ENCODE assay signal across 10 cellular contexts in the genomic region with DNA sequence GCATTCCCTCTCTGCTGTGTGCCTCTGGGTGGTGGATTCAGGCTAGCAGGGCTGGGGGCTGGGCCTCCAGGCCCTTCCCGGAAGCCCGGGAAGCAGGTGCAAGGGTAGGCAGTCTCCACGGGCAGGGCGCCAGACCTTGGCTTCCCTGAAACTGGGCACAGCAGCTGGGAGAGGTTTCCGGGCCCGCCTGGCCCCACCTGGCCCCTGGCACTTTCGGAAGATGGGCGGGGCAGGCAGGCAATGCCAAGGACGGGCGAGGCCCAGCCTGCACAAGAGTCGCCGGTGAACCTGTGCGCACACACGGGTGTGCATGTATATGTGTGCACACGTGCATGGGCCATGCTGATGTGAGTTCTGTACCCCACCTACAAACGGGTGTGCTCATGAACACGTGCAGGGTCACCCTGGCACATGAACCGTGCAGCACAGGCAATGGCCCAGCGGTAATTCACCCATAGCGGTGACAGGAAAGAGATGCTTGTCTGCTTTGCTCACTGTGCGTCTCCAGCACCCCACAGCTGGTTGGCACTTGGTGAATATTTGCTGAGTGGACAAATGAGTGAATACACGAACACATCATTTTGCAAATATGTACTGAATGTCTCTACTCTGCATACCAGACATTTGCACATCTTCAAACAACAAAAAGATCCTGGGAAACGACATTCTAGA. TPM values are rescaled to one million over a fixed set of nuclear protein-coding genes. Genes with fewer than 3 reads are reported as not detected.
DNase-seq lines count a peak whose midpoint lies in the region; ATAC-seq, FAIRE-seq and TF ChIP-seq lines count a peak whose summit lies in the region.
"Had no signal": no experiment of that assay in that cellular context is flagged by ENCODE, and none has a peak within 500 bp of the region (broad histone marks: within the 10 kb centered on the region; RNA-seq: fewer than 3 reads in every experiment).

No MANE protein-coding gene starts in this region.

- H3K27ac ChIP-seq in pancreas (peak overlapping the region in 2 of 4 donors; percentile 15 to 42), sigmoid colon (peak overlapping the region in 2 of 4 donors; percentile 45 to 50)

- H3K27ac Mint-ChIP-seq in activated CD4-positive, alpha-beta T cell treated with anti-CD3 and anti-CD28 coated beads, Interleukin-2, amount 10 ng/mL, durations not matched to agents 24 days and 14 days, result no peak overlapping the region

- FAIRE-seq in pancreas (lab: Jason Lieb, UNC), result no peak
- FAIRE-seq: islet of Langerhans, TTC549 had no signal

- 12% methylated on average over 23 of the region's 23 CpGs for WGBS in pancreas, 2 donors
- 10 to 39% methylated on average over 23 of the region's 23 CpGs for WGBS in sigmoid colon, 2 donors

- peaks cover 7 to 32% (median 16%) of the 10 kb centered on the region in 3 donors for H3K4me1 ChIP-seq in pancreas
- H3K4me1 ChIP-seq in sigmoid colon, result peaks cover 0 to 54% (median 42%) of the 10 kb centered on the region in 4 donors

- ATAC-seq in pancreas, result peak; percentile 59 to 75 (median 66)
- no peak for ATAC-seq in HG03045 (IDR thresholded peaks at IDR 0.05; ENCODE audit: unreplicated experiment)

- H3K9me3 ChIP-seq in pancreas (no peaks in the 10 kb centered on the region), sigmoid colon (no peaks in the 10 kb centered on the region)

- H3K36me3 Mint-ChIP-seq in activated CD4-positive, alpha-beta T cell treated with anti-CD3 and anti-CD28 coated beads, Interleukin-2, amount 10 ng/mL, durations not matched to agents 24 days and 14 days (ENCODE audit: low read depth), result no peaks in the 10 kb centered on the region

- H3K4me3 ChIP-seq in choroid plexus epithelial cell (ENCODE audit: low read depth, low read length) (no peak overlapping the region), pancreas (no peak overlapping the region), sigmoid colon (no peak overlapping the region)

- no peak overlapping the region for H3K4me3 Mint-ChIP-seq in activated CD4-positive, alpha-beta T cell treated with anti-CD3 and anti-CD28 coated beads, Interleukin-2, amount 10 ng/mL, durations not matched to agents 24 days and 14 days

- DNase-seq in EH (ENCODE audit: low read depth) (peak; percentile 93), NCI-H226 (peak; percentile 89), choroid plexus epithelial cell (ENCODE audit: low read depth) (peak; percentile 97), pancreas (peak; percentile 95 to 99 (median 97)), T-helper 2 cell (no peak), sigmoid colon (no peak)
- DNase-seq in activated CD4-positive, alpha-beta T cell treated with anti-CD3 and anti-CD28 coated beads, Interleukin-2, amount 10 ng/mL, durations not matched to agents 24 days and 14 days, result no peak

- peaks cover 60% of the 10 kb centered on the region for H3K27me3 Mint-ChIP-seq in activated CD4-positive, alpha-beta T cell treated with anti-CD3 and anti-CD28 coated beads, Interleukin-2, amount 10 ng/mL, durations not matched to agents 24 days and 14 days

- H3K36me3 ChIP-seq in pancreas (no peaks in the 10 kb centered on the region), sigmoid colon (no peaks in the 10 kb centered on the region)

- no peak for TF ChIP-seq CTCF in choroid plexus epithelial cell (conservative IDR thresholded peaks at IDR 0.05; ENCODE audit: low read depth, low read length)
- TF ChIP-seq CTCF in pancreas (IDR thresholded peaks at IDR 0.05), result no peak
- no peak for TF ChIP-seq CTCF in sigmoid colon (IDR thresholded peaks at IDR 0.05)

- H3K4me1 Mint-ChIP-seq in activated CD4-positive, alpha-beta T cell treated with anti-CD3 and anti-CD28 coated beads, Interleukin-2, amount 10 ng/mL, durations not matched to agents 24 days and 14 days, result peaks cover 34% of the 10 kb centered on the region

- H3K27me3 ChIP-seq in pancreas (no peaks in the 10 kb centered on the region), sigmoid colon (no peaks in the 10 kb centered on the region)

- TF ChIP-seq POLR2A in sigmoid colon (IDR thresholded peaks at IDR 0.05), result no peak

- TF ChIP-seq EP300 in sigmoid colon (IDR thresholded peaks at IDR 0.05), result no peak

- intact Hi-C loops in pancreas (cut with DNase I), result no loop called here
- intact Hi-C loops in sigmoid colon (cut with DNase I), result no loop called here
- intact Hi-C loops in activated CD4-positive, alpha-beta T cell treated with anti-CD3 and anti-CD28 coated beads, Interleukin-2, amount 10 ng/mL, durations not matched to agents 24 days and 14 days (cut with micrococcal nuclease), result no loop called here

- no peaks in the 10 kb centered on the region for H3K9me3 Mint-ChIP-seq in activated CD4-positive, alpha-beta T cell treated with anti-CD3 and anti-CD28 coated beads, Interleukin-2, amount 10 ng/mL, durations not matched to agents 24 days and 14 days

RNA-seq across cellular contexts. Expression of a gene that starts 15.3 kb away (rescaled TPM):
- total RNA-seq in pancreas (10 to 100 TPM; 20.4 to 58.8 (median 42.3) TPM), sigmoid colon (100 to 1,000 TPM in 2 of 4 donors, 10 to 100 TPM in 2; 82.0 to 708 (median 108) TPM)
- polyA plus RNA-seq in pancreas (100 to 1,000 TPM; 182 to 237 TPM), sigmoid colon (10 to 100 TPM; 25.0 to 56.3 (median 54.7) TPM)
- total RNA-seq in activated CD4-positive, alpha-beta T cell treated with anti-CD3 and anti-CD28 coated beads, Interleukin-2, amount 10 ng/mL, durations not matched to agents 24 days and 14 days, result 101 and 102 TPM in 2 replicates

RNA-seq across cellular contexts. Expression of a gene that starts 34.5 kb away (rescaled TPM):
- 10 to 100 TPM in 3 of 6 donors, 1 to 10 TPM in 3; 3.9 to 14.8 (median 9.7) TPM for total RNA-seq in pancreas
- polyA plus RNA-seq in pancreas, result 10 to 100 TPM in 1 of 2 donors, 1 to 10 TPM in 1; 5.2 to 11.9 TPM
- 10 to 100 TPM in 3 of 4 donors, 1 to 10 TPM in 1; 7.4 to 19.7 (median 12.6) TPM for total RNA-seq in sigmoid colon
- polyA plus RNA-seq in sigmoid colon, result 10 to 100 TPM; 15.0 to 74.4 (median 20.3) TPM
- total RNA-seq in activated CD4-positive, alpha-beta T cell treated with anti-CD3 and anti-CD28 coated beads, Interleukin-2, amount 10 ng/mL, durations not matched to agents 24 days and 14 days, result 120 TPM in 2 replicates

Comparison
In these comparisons a context has a peak if more than half of its experiments do, and no peak if none do; other contexts are left out.
1. DNase-seq: peak in EH (single experiment), NCI-H226 (single experiment), choroid plexus epithelial cell (single experiment) and pancreas (6 of 6); none in T-helper 2 cell (0 of 5), sigmoid colon (single experiment) and activated CD4-positive, alpha-beta T cell treated with anti-CD3 and anti-CD28 coated beads, Interleukin-2, amount 10 ng/mL, durations not matched to agents 24 days and 14 days (single experiment).